In the genomic region with DNA sequence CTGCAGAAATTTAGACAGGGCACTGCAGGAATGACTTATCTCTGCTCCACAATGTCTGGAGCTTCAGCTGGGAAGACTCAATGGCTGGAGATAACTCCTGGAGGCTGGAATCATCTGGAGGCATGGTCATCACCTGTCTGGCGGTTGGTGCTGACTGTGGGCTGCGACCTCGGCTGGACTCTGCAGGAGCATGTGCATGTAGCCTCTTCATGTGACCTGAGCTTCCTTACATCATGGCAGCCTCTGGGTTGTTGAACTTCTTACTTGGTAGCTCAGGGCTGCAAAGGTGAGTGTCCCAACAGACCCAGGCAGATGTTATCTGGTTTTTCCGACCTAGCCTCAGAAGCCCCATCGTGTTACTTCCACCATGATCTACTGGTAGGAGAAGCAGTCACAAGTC, we compare ENCODE assay signal across 27 cellular contexts.
"Had no signal": no experiment of that assay in that cellular context is flagged by ENCODE, and none has a peak within 500 bp of the region (broad histone marks: within the 10 kb centered on the region; RNA-seq: fewer than 3 reads in every experiment).

No MANE protein-coding gene starts in this region.

- H3K4me2 ChIP-seq: smooth muscle cell had no signal

- DNase-seq: hypothalamus; immature natural killer cell; kidney; left colon; left lung; mesendoderm; naive B cell; natural killer cell; nephron progenitor cell; ovary; right lobe of liver; stimulated activated CD4-positive, alpha-beta T cell treated with anti-CD3 and anti-CD28 coated beads, Interleukin-1b, Interleukin-23, amount 100 ng/mL, for 48 hours; stimulated activated CD4-positive, alpha-beta T cell treated with anti-CD3 and anti-CD28 coated beads, Interleukin-2, amount 100 ng/mL, for 48 hours; stimulated activated CD4-positive, alpha-beta T cell treated with anti-CD3 and anti-CD28 coated beads, Interleukin-4, amount 100 ng/mL, for 4 hours; stimulated activated CD8-positive, alpha-beta memory T cell treated with anti-CD3 and anti-CD28 coated beads, Interleukin-4, amount 100 ng/mL, for 48 hours; stimulated activated naive CD4-positive, alpha-beta T cell treated with Interleukin-2 at 50 U/mL for 16 hours; stimulated activated naive CD8-positive, alpha-beta T cell treated with anti-CD3 and anti-CD28 coated beads, Interleukin-15, amount 100 ng/mL, for 72 hours; substantia nigra had no signal

- H3K27ac Mint-ChIP-seq: immature natural killer cell; mesothelial cell of epicardium; natural killer cell; nephron progenitor cell; progenitor cell of endocrine pancreas; stimulated activated memory B cell treated with anti-CD40 and anti-IgM and Interleukin-4, amounts not matched to agents 10 μg/mL and 1 μg/mL and 100 μg/mL, for 72 hours; stimulated activated naive CD8-positive, alpha-beta T cell treated with anti-CD3 and anti-CD28 coated beads, Interleukin-15, amount 100 ng/mL, for 72 hours; type B pancreatic cell had no signal

- H3K4me3 ChIP-seq: left lung, lung, ovary, right atrium auricular region, right lobe of liver, smooth muscle cell, tibial nerve, vagina had no signal

- H3K9me3 ChIP-seq: left lung, ovary, right atrium auricular region, right lobe of liver, vagina had no signal

- H3K4me1 ChIP-seq: right atrium auricular region, right lobe of liver, tibial nerve, vagina had no signal

- H3K4me1 Mint-ChIP-seq: immature natural killer cell; naive B cell; stimulated activated memory B cell treated with anti-CD40 and anti-IgM and Interleukin-4, amounts not matched to agents 10 μg/mL and 1 μg/mL and 100 μg/mL, for 72 hours had no signal

- H3K36me3 ChIP-seq: left lung, ovary, right atrium auricular region, right lobe of liver, tibial nerve, vagina had no signal

- H3K4me3 Mint-ChIP-seq: immature natural killer cell; mesothelial cell of epicardium; naive B cell; natural killer cell; nephron progenitor cell; stimulated activated memory B cell treated with anti-CD40 and anti-IgM and Interleukin-4, amounts not matched to agents 10 μg/mL and 1 μg/mL and 100 μg/mL, for 72 hours; stimulated activated naive CD8-positive, alpha-beta T cell treated with anti-CD3 and anti-CD28 coated beads, Interleukin-15, amount 100 ng/mL, for 72 hours had no signal

- ATAC-seq: left colon; left lung; natural killer cell; right lobe of liver; stimulated activated memory B cell treated with anti-CD40 and anti-IgM and Interleukin-4, amounts not matched to agents 10 μg/mL and 1 μg/mL and 100 μg/mL, for 72 hours; stimulated activated naive CD8-positive, alpha-beta T cell treated with anti-CD3 and anti-CD28 coated beads, Interleukin-15, amount 100 ng/mL, for 72 hours had no signal

- H3K27me3 ChIP-seq: ovary, right atrium auricular region, right lobe of liver, vagina had no signal

- H3K27ac ChIP-seq: left lung, ovary, right atrium auricular region, right lobe of liver, tibial nerve, vagina had no signal

- H3K36me3 Mint-ChIP-seq: immature natural killer cell; mesothelial cell of epicardium; naive B cell; natural killer cell; stimulated activated memory B cell treated with anti-CD40 and anti-IgM and Interleukin-4, amounts not matched to agents 10 μg/mL and 1 μg/mL and 100 μg/mL, for 72 hours; type B pancreatic cell had no signal

- H3K9me3 Mint-ChIP-seq: immature natural killer cell; naive B cell; natural killer cell; nephron progenitor cell; stimulated activated naive CD8-positive, alpha-beta T cell treated with anti-CD3 and anti-CD28 coated beads, Interleukin-15, amount 100 ng/mL, for 72 hours; type B pancreatic cell had no signal
